11 cellular contexts compared by ENCODE assay signal in genomic region chr4:186701273-186701672, GRCh38. TPM values are rescaled to one million over a fixed set of nuclear protein-coding genes. Genes with fewer than 3 reads are reported as not detected.
DNase-seq lines count a peak whose midpoint lies in the region; ATAC-seq and TF ChIP-seq lines count a peak whose summit lies in the region.
"Had no signal": no experiment of that assay in that cellular context is flagged by ENCODE, and none has a peak within 500 bp of the region (broad histone marks: within the 10 kb centered on the region; RNA-seq: fewer than 3 reads in every experiment).

No MANE protein-coding gene starts in this region.

- H3K4me3 ChIP-seq in fibroblast of the aortic adventitia (ENCODE audit: low read depth, low read length) = no peak overlapping the region

- peaks cover 76% of the 10 kb centered on the region for H3K4me1 Mint-ChIP-seq in nephron
- H3K4me1 Mint-ChIP-seq: activated B cell treated with CpG ODN at 0.5 μM for 24 hours had no signal

- peak overlapping the region; percentile 96 to 98 (median 96) for H3K27ac Mint-ChIP-seq in nephron
- H3K27ac Mint-ChIP-seq: activated B cell treated with CpG ODN at 0.5 μM for 24 hours; effector memory CD8-positive, alpha-beta T cell had no signal

- CTCF ChIA-PET in RWPE1 (lab: Yijun Ruan, JAX) = interaction anchor here (0.6 kb wide), 1 partner anchor 1193 kb away, joined by 6 read pairs; no protein-coding TSS in a partner anchor

- peak overlapping the region; percentile 64 to 74 (median 66) for H3K4me3 Mint-ChIP-seq in nephron
- H3K4me3 Mint-ChIP-seq: activated B cell treated with CpG ODN at 0.5 μM for 24 hours; effector memory CD8-positive, alpha-beta T cell had no signal

- DNase-seq in AG08396 (ENCODE audit: low spot score) (peak; percentile 21), RWPE1 (ENCODE audit: low spot score) (no peak), fibroblast of the aortic adventitia (ENCODE audit: low read depth) (peak; percentile 53), RKO (ENCODE audit: low spot score) (no peak), T-helper 1 cell (no peak)
- DNase-seq: activated B cell treated with CpG ODN at 0.5 μM for 24 hours; effector memory CD8-positive, alpha-beta T cell; stimulated activated CD4-positive, alpha-beta T cell treated with anti-CD3 and anti-CD28 coated beads, Interleukin-2, amount 100 ng/mL, for 24 hours had no signal

- TF ChIP-seq CTCF in RWPE1 (conservative IDR thresholded peaks at IDR 0.05; ENCODE audit: low read depth) = no peak
- TF ChIP-seq CTCF in fibroblast of the aortic adventitia (IDR thresholded peaks at IDR 0.05; ENCODE audit: insufficient read depth, low read length) = no peak
- no peak for TF ChIP-seq CTCF in nephron (IDR thresholded peaks at IDR 0.05; ENCODE audit: unreplicated experiment in 3 of 3)

- no peaks in the 10 kb centered on the region for H3K27me3 Mint-ChIP-seq in nephron (ENCODE audit: low read depth)
- H3K27me3 Mint-ChIP-seq: activated B cell treated with CpG ODN at 0.5 μM for 24 hours; effector memory CD8-positive, alpha-beta T cell had no signal

- no peaks in the 10 kb centered on the region for H3K9me3 Mint-ChIP-seq in nephron

- POLR2A ChIA-PET in RWPE1 (lab: Yijun Ruan, JAX; ENCODE audit: low non-redundant PET) = no interaction called here

- H3K36me3 Mint-ChIP-seq in nephron (ENCODE audit: low read depth) = peaks cover 65% of the 10 kb centered on the region

- no peak for ATAC-seq in GM21526 (IDR thresholded peaks at IDR 0.05; ENCODE audit: low FRiP score, unreplicated experiment)
- no peak for ATAC-seq in HG03108 (IDR thresholded peaks at IDR 0.05; ENCODE audit: unreplicated experiment)
- ATAC-seq: effector memory CD8-positive, alpha-beta T cell had no signal

- peak overlapping the region; percentile 65 for H3K27ac ChIP-seq in RWPE1

RNA-seq across cellular contexts. Expression of gene FAT1, which starts 22.4 kb away (rescaled TPM):
- 114 and 189 TPM in 2 replicates for total RNA-seq in fibroblast of the aortic adventitia (ENCODE audit: low replicate concordance)
- total RNA-seq: activated B cell treated with CpG ODN at 0.5 μM for 24 hours had no signal

Comparison
In these comparisons a context has a peak if more than half of its experiments do, and no peak if none do; other contexts are left out.
1. DNase-seq: peak in AG08396 (single experiment) and fibroblast of the aortic adventitia (single experiment); none in RWPE1 (single experiment), RKO (single experiment) and T-helper 1 cell (0 of 5).